ENCODE assay signal across 21 cellular contexts in the genomic region with DNA sequence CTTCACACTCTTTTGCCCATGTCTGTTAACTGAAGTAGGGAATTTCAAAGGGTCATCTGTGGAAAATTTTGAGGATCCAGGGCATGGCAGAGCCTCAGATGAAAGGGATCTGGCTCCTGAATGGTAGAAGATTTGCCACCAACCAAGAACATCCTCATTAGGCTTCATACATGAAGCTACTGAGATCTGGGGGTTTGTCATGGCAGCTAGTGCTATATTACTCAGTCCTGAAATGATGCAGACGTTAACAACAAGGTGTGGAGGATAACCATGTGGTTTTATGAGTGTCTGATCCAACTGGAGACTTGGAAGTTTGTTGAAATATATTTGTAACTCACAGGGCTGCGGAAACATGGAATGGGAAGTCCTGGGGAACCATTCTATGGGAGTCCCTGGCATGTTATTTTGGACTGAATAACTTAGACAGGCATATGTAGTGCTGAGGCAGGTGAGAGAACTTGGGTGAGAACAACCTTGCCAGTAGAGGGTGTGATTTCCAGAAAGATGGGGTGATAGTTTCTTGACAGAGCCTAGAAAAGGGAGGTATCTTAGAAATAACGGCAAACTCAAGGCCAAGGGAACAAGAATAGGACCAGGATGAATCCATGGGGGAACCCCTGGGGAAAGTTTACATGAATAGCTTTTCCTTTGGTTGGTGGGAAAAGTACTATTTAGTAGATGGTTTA.
"Had no signal": no experiment of that assay in that cellular context is flagged by ENCODE, and none has a peak within 500 bp of the region (broad histone marks: within the 10 kb centered on the region; RNA-seq: fewer than 3 reads in every experiment).

No MANE protein-coding gene starts in this region.

- H3K27ac Mint-ChIP-seq: activated naive CD4-positive, alpha-beta T cell treated with anti-CD3 and anti-CD28 coated beads, Interleukin-2, amount 10 ng/mL, durations not matched to agents 7 days and 5 days; natural killer cell treated with Interleukin-12 subunit alpha and Interleukin-12 subunit beta and Interleukin-15 and Interleukin-18, amount 100 ng/mL, for 72 hours; T-cell had no signal

- H3K4me1 ChIP-seq: left lung, prostate gland had no signal

- H3K79me2 ChIP-seq: hepatocyte had no signal

- H3K36me3 Mint-ChIP-seq: activated naive CD4-positive, alpha-beta T cell treated with anti-CD3 and anti-CD28 coated beads, Interleukin-2, amount 10 ng/mL, durations not matched to agents 7 days and 5 days; natural killer cell treated with Interleukin-12 subunit alpha and Interleukin-12 subunit beta and Interleukin-15 and Interleukin-18, amount 100 ng/mL, for 72 hours; T-cell had no signal

- H3K4me2 ChIP-seq: hepatocyte, smooth muscle cell had no signal

- FAIRE-seq: astrocyte had no signal

- H3K27ac ChIP-seq: cardiac muscle cell, dorsolateral prefrontal cortex, hepatocyte, left lung, prostate gland, thoracic aorta had no signal

- H3K9me3 Mint-ChIP-seq: activated naive CD4-positive, alpha-beta T cell treated with anti-CD3 and anti-CD28 coated beads, Interleukin-2, amount 10 ng/mL, durations not matched to agents 7 days and 5 days; natural killer cell treated with Interleukin-12 subunit alpha and Interleukin-12 subunit beta and Interleukin-15 and Interleukin-18, amount 100 ng/mL, for 72 hours; T-cell had no signal

- H3K4me1 Mint-ChIP-seq: activated naive CD4-positive, alpha-beta T cell treated with anti-CD3 and anti-CD28 coated beads, Interleukin-2, amount 10 ng/mL, durations not matched to agents 7 days and 5 days; T-cell had no signal

- H3K4me3 ChIP-seq: cardiac muscle cell, dorsolateral prefrontal cortex, hepatocyte, left lung, prostate gland, smooth muscle cell, stomach, thoracic aorta had no signal

- ATAC-seq: activated CD4-positive, CD25-positive, alpha-beta regulatory T cell treated with anti-CD3 and anti-CD28 coated beads, Interleukin-2, amount 50 U/mL, for 24 hours; esophagus mucosa; left lung; right cardiac atrium; T-cell had no signal

- DNase-seq: activated CD4-positive, alpha-beta T cell treated with anti-CD3 and anti-CD28 coated beads, Interleukin-2, amount 50 U/mL, for 4 hours; activated naive CD4-positive, alpha-beta T cell treated with anti-CD3 and anti-CD28 coated beads, Interleukin-2, amount 10 ng/mL, durations not matched to agents 7 days and 5 days; activated T-cell treated with anti-CD3 and anti-CD28 coated beads for 4 hours; dorsolateral prefrontal cortex; left lung; occipital lobe; right cardiac atrium; stimulated activated CD4-positive, alpha-beta T cell treated with anti-CD3 and anti-CD28 coated beads, Interleukin-4, amount 100 ng/mL, for 4 hours; stimulated activated CD8-positive, alpha-beta memory T cell treated with anti-CD3 and anti-CD28 coated beads, Interleukin-4, amount 100 ng/mL, for 48 hours; stomach; T-cell; T-helper 9 cell had no signal

- H3K27me3 ChIP-seq: hepatocyte, left lung had no signal

- H3K36me3 ChIP-seq: cardiac muscle cell, left lung, prostate gland, stomach, thoracic aorta had no signal

- H3K4me3 Mint-ChIP-seq: activated naive CD4-positive, alpha-beta T cell treated with anti-CD3 and anti-CD28 coated beads, Interleukin-2, amount 10 ng/mL, durations not matched to agents 7 days and 5 days; natural killer cell treated with Interleukin-12 subunit alpha and Interleukin-12 subunit beta and Interleukin-15 and Interleukin-18, amount 100 ng/mL, for 72 hours; T-cell had no signal

- H2AFZ ChIP-seq: hepatocyte had no signal

- H3K9me3 ChIP-seq: left lung, prostate gland, stomach, thoracic aorta had no signal
